In the genomic region with DNA sequence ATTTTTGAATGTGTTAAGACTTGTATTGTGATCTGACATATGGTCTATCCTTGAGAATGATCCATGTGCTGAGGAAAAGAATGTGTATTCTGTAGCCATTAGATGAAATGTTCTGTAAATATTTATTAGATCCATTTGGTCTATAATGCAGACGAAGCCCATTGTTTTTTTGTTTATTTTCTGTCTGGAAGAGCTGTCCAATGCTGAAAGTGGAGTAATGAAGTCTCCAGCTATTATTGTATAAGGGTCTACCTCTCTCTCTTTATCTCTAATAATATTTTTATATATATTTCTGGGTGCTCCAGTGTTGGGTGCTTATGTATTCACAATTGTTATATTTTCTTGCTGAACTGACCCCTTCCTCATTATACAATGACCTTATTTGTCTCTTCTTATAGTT, we compare ENCODE assay signal across 25 cellular contexts.
"Had no signal": no experiment of that assay in that cellular context is flagged by ENCODE, and none has a peak within 500 bp of the region (broad histone marks: within the 10 kb centered on the region; RNA-seq: fewer than 3 reads in every experiment).

No MANE protein-coding gene starts in this region.

- H3K4me1 ChIP-seq: neural progenitor cell, psoas muscle, right lobe of liver, sigmoid colon, stomach, thyroid gland, tibial nerve, upper lobe of left lung, vagina had no signal

- H3K4me3 ChIP-seq: neural progenitor cell, ovary, psoas muscle, right lobe of liver, sigmoid colon, stomach, thoracic aorta, thyroid gland, tibial nerve, upper lobe of left lung, vagina had no signal

- H3K4me2 ChIP-seq: neural progenitor cell had no signal

- H3K27ac ChIP-seq: neural progenitor cell, ovary, parathyroid adenoma, psoas muscle, right lobe of liver, sigmoid colon, stomach, thoracic aorta, thyroid gland, tibial nerve, upper lobe of left lung, vagina had no signal

- FAIRE-seq: urothelium cell line had no signal

- H3K9me3 ChIP-seq: ovary, psoas muscle, right lobe of liver, thyroid gland, vagina had no signal

- DNase-seq: occipital lobe; ovary; posterior cingulate gyrus; psoas muscle; right cardiac atrium; right lobe of liver; sigmoid colon; small intestine; stimulated activated CD4-positive, alpha-beta T cell treated with anti-CD3 and anti-CD28 coated beads, Interleukin-15, amount 100 ng/mL, for 24 hours; stimulated activated CD4-positive, alpha-beta T cell treated with anti-CD3 and anti-CD28 coated beads, Interleukin-2, amount 100 ng/mL, for 24 hours; stimulated activated CD4-positive, alpha-beta T cell treated with anti-CD3 and anti-CD28 coated beads, Interleukin-2, amount 100 ng/mL, for 48 hours; stimulated activated CD4-positive, alpha-beta T cell treated with anti-CD3 and anti-CD28 coated beads, Interleukin-4, amount 100 ng/mL, for 24 hours; stimulated activated naive B cell treated with anti-CD40 and anti-IgM and Interleukin-4, amounts not matched to agents 10 μg/mL and 1 μg/mL and 100 μg/mL, for 72 hours; stimulated activated naive CD4-positive, alpha-beta T cell treated with Interleukin-2 at 50 U/mL for 16 hours; stomach; thyroid gland; trophoblast cell; upper lobe of left lung had no signal

- ATAC-seq: psoas muscle; right cardiac atrium; right lobe of liver; stimulated activated effector memory CD8-positive, alpha-beta T cell treated with anti-CD3 and anti-CD28 coated beads, Interleukin-12 subunit alpha, Interleukin-12 subunit beta, amount 100 ng/mL, for 72 hours; stimulated activated naive B cell treated with anti-CD40 and anti-IgM and Interleukin-4, amounts not matched to agents 10 μg/mL and 1 μg/mL and 100 μg/mL, for 72 hours had no signal
